Comparison of ENCODE assay signal across 8 cellular contexts in genomic region chr12:124388679-124389536, GRCh38.
DNase-seq lines count a peak whose midpoint lies in the region; ATAC-seq and TF ChIP-seq lines count a peak whose summit lies in the region.

No MANE protein-coding gene starts in this region.

- H3K27me3 ChIP-seq in OCI-LY1 (ENCODE audit: insufficient read depth, low read length) = no peaks in the 10 kb centered on the region

- H3K4me1 Mint-ChIP-seq in natural killer cell = peaks cover 28 to 56% of the 10 kb centered on the region in 2 donors

- no peak overlapping the region for H2AFZ ChIP-seq in OCI-LY1 (ENCODE audit: low read length)

- H3K36me3 Mint-ChIP-seq in natural killer cell = no peaks in the 10 kb centered on the region

- H3K36me3 ChIP-seq in OCI-LY1 (ENCODE audit: insufficient read depth, low read length) = no peaks in the 10 kb centered on the region

- peak overlapping the region; percentile 70 for H3K9ac ChIP-seq in OCI-LY1 (ENCODE audit: low read length)

- H3K27me3 Mint-ChIP-seq in natural killer cell (ENCODE audit: low read depth in 2 of 2) = no peaks in the 10 kb centered on the region

- peak overlapping the region; percentile 80 for H3K4me3 Mint-ChIP-seq in natural killer cell

- peaks cover 7% of the 10 kb centered on the region; the same call in 1 of the 2 replicates for H3F3A ChIP-seq in OCI-LY1 (ENCODE audit: insufficient read depth, low read length)

- H4K20me1 ChIP-seq in OCI-LY1 (ENCODE audit: insufficient read depth, low read length) = no peaks in the 10 kb centered on the region

- intact Hi-C loops in natural killer cell (cut with micrococcal nuclease) = loop anchor here (2.0 to 10.0 kb wide), 2 partner anchors 36 to 66 kb away; no protein-coding TSS in a partner anchor

- H3K4me2 ChIP-seq in OCI-LY1 (ENCODE audit: low read length) = peak overlapping the region; percentile 74

- no peaks in the 10 kb centered on the region for H3K9me3 ChIP-seq in OCI-LY1 (ENCODE audit: low read length)

- H3K27ac Mint-ChIP-seq in natural killer cell = peak overlapping the region; percentile 68 to 80

- peak overlapping the region; percentile 97 for H3K27ac ChIP-seq in OCI-LY1 (ENCODE audit: low read depth, low read length, poor library complexity, severe bottlenecking)

- peaks cover 63% of the 10 kb centered on the region for H3K4me1 ChIP-seq in OCI-LY1 (ENCODE audit: insufficient read depth, low read length, severe bottlenecking)

- ATAC-seq in GM19463 (IDR thresholded peaks at IDR 0.05; ENCODE audit: unreplicated experiment) (peak; percentile 44), natural killer cell (peak; percentile 75 to 80 (median 80)), GM18867 (IDR thresholded peaks at IDR 0.05; ENCODE audit: unreplicated experiment) (no peak), GM21367 (IDR thresholded peaks at IDR 0.05; ENCODE audit: unreplicated experiment) (no peak)

- TF ChIP-seq CTCF in OCI-LY1 (IDR thresholded peaks at IDR 0.05; ENCODE audit: low read length) = no peak
- TF ChIP-seq CTCF in fibroblast of the aortic adventitia (IDR thresholded peaks at IDR 0.05; ENCODE audit: insufficient read depth, low read length) = no peak
- TF ChIP-seq CTCF in natural killer cell (IDR thresholded peaks at IDR 0.05) = no peak

- H3K79me2 ChIP-seq in OCI-LY1 (ENCODE audit: insufficient read depth, low read length) = no peaks in the 10 kb centered on the region

- DNase-seq in activated effector memory CD4-positive, alpha-beta T cell treated with anti-CD3 and anti-CD28 coated beads, Interleukin-2, amount 50 U/mL, for 16 hours = peak; percentile 83
- DNase-seq in fibroblast of the aortic adventitia (ENCODE audit: low read depth) (peak; percentile 86), natural killer cell (peak; percentile 75)
- DNase-seq in stimulated activated CD8-positive, alpha-beta memory T cell treated with anti-CD3 and anti-CD28 coated beads, Interleukin-7, amount 100 ng/mL, for 24 hours (ENCODE audit: low read depth) = peak; percentile 10

- H3K9me3 Mint-ChIP-seq in natural killer cell = no peaks in the 10 kb centered on the region

- H3K9me2 ChIP-seq in OCI-LY1 (ENCODE audit: low read depth, low read length) = no peaks in the 10 kb centered on the region

- peak overlapping the region; percentile 66 for H3K4me3 ChIP-seq in OCI-LY1 (ENCODE audit: low read depth, low read length, poor library complexity, severe bottlenecking)
- peak overlapping the region; percentile 89 for H3K4me3 ChIP-seq in fibroblast of the aortic adventitia (ENCODE audit: low read depth, low read length)

Comparison
In these comparisons a context has a peak if more than half of its experiments do, and no peak if none do; other contexts are left out.
1. ATAC-seq: peak in GM19463 (single experiment) and natural killer cell (3 of 3); none in GM18867 (single experiment) and GM21367 (single experiment).
2. DNase-seq: peak in every context shown above with its lines; median percentile 86 in fibroblast of the aortic adventitia; 83 in activated effector memory CD4-positive, alpha-beta T cell treated with anti-CD3 and anti-CD28 coated beads, Interleukin-2, amount 50 U/mL, for 16 hours; 75 in natural killer cell; 10 in stimulated activated CD8-positive, alpha-beta memory T cell treated with anti-CD3 and anti-CD28 coated beads, Interleukin-7, amount 100 ng/mL, for 24 hours.